Comparison of ENCODE assay signal across 18 cellular contexts in genomic region chr17:8315740-8316217, GRCh38. TPM values are rescaled to one million over a fixed set of nuclear protein-coding genes. Genes with fewer than 3 reads are reported as not detected.
DNase-seq lines count a peak whose midpoint lies in the region; TF ChIP-seq lines count a peak whose summit lies in the region.
"Had no signal": no experiment of that assay in that cellular context is flagged by ENCODE, and none has a peak within 500 bp of the region (broad histone marks: within the 10 kb centered on the region; RNA-seq: fewer than 3 reads in every experiment).

No MANE protein-coding gene starts in this region.

- 10 to 15% methylated on average over 14 to 20 of the region's 26 CpGs for WGBS in mesodermal cell (ENCODE audit: insufficient coverage in 2 of 2), 2 experiments

- H3K36me3 Mint-ChIP-seq in endothelial cell (ENCODE audit: low read depth, unreplicated experiment) = peaks cover 50% of the 10 kb centered on the region
- H3K36me3 Mint-ChIP-seq: natural killer cell treated with Interleukin-12 subunit alpha and Interleukin-12 subunit beta and Interleukin-15 and Interleukin-18, amount 100 ng/mL, for 72 hours had no signal

- H3K27ac Mint-ChIP-seq in endothelial cell (ENCODE audit: unreplicated experiment) = no peak overlapping the region
- H3K27ac Mint-ChIP-seq: natural killer cell treated with Interleukin-12 subunit alpha and Interleukin-12 subunit beta and Interleukin-15 and Interleukin-18, amount 100 ng/mL, for 72 hours; stimulated activated naive CD8-positive, alpha-beta T cell treated with anti-CD3 and anti-CD28 coated beads, Interleukin-15, Interleukin-2, amounts not matched to agents 100 ng/mL and 50 ng/mL, for 24 hours had no signal

- H3K79me2 ChIP-seq in ACC112 (ENCODE audit: control insufficient read depth, insufficient read depth, low read length, unreplicated experiment) = no peaks in the 10 kb centered on the region

- H3K9me3 ChIP-seq in HUES48 (ENCODE audit: control insufficient read depth, insufficient read depth, low read length) (no peaks in the 10 kb centered on the region), mesodermal cell (ENCODE audit: control insufficient read depth, low read length) (no peaks in the 10 kb centered on the region)
- H3K9me3 ChIP-seq: Peyer's patch had no signal

- H3K4me1 ChIP-seq in ACC112 (ENCODE audit: control insufficient read depth, insufficient read depth, low read length, unreplicated experiment) = no peaks in the 10 kb centered on the region
- peaks cover 5% of the 10 kb centered on the region; the same call in 1 of the 2 replicates for H3K4me1 ChIP-seq in HUES48 (ENCODE audit: control insufficient read depth, insufficient read depth, low read length)
- H3K4me1 ChIP-seq in mesodermal cell (ENCODE audit: control insufficient read depth, insufficient read depth, low read length, poor library complexity, severe bottlenecking) = peaks cover 4% of the 10 kb centered on the region
- H3K4me1 ChIP-seq: Peyer's patch had no signal

- H3K9me3 Mint-ChIP-seq in endothelial cell (ENCODE audit: unreplicated experiment) = no peaks in the 10 kb centered on the region
- H3K9me3 Mint-ChIP-seq: natural killer cell treated with Interleukin-12 subunit alpha and Interleukin-12 subunit beta and Interleukin-15 and Interleukin-18, amount 100 ng/mL, for 72 hours; stimulated activated naive CD8-positive, alpha-beta T cell treated with anti-CD3 and anti-CD28 coated beads, Interleukin-15, Interleukin-2, amounts not matched to agents 100 ng/mL and 50 ng/mL, for 24 hours had no signal

- peak overlapping the region; percentile 79 for H3K4me3 Mint-ChIP-seq in endothelial cell (ENCODE audit: unreplicated experiment)
- H3K4me3 Mint-ChIP-seq: natural killer cell treated with Interleukin-12 subunit alpha and Interleukin-12 subunit beta and Interleukin-15 and Interleukin-18, amount 100 ng/mL, for 72 hours; stimulated activated naive CD8-positive, alpha-beta T cell treated with anti-CD3 and anti-CD28 coated beads, Interleukin-15, Interleukin-2, amounts not matched to agents 100 ng/mL and 50 ng/mL, for 24 hours had no signal

- H3K36me3 ChIP-seq in ACC112 (ENCODE audit: insufficient read depth, low read length) (no peaks in the 10 kb centered on the region), HUES48 (ENCODE audit: control insufficient read depth, insufficient read depth, low read length) (no peaks in the 10 kb centered on the region), mesodermal cell (ENCODE audit: control insufficient read depth, insufficient read depth, low read length) (no peaks in the 10 kb centered on the region)
- H3K36me3 ChIP-seq: Peyer's patch had no signal

- DNase-seq in endothelial cell (ENCODE audit: low spot score) (no peak), COR-L47 (lab: John Stamatoyannopoulos, UW) (no peak), KG1 (lab: John Stamatoyannopoulos, UW) (no peak), AG08395 (ENCODE audit: low spot score) (no peak), mesenteric fat pad (ENCODE audit: low spot score) (no peak)
- DNase-seq: AML-193; effector CD8-positive, alpha-beta T cell; KBM-7; NCI-H1436; Peyer's patch had no signal

- peak overlapping the region; percentile 50 for H3K4me3 ChIP-seq in ACC112 (ENCODE audit: low read depth, low read length)
- H3K4me3 ChIP-seq in HUES48 (ENCODE audit: low read depth, low read length) = peak overlapping the region; percentile 81
- peak overlapping the region; percentile 10 for H3K4me3 ChIP-seq in mesodermal cell (ENCODE audit: extremely low read depth, insufficient read depth, low read length, poor library complexity, severe bottlenecking)
- H3K4me3 ChIP-seq: Peyer's patch, skin epidermis had no signal

- H3K27me3 Mint-ChIP-seq in endothelial cell (ENCODE audit: unreplicated experiment) = peaks cover 13% of the 10 kb centered on the region

- H2AFZ ChIP-seq in ACC112 (ENCODE audit: low read length, unreplicated experiment) = no peak overlapping the region

- H3K27ac ChIP-seq in ACC112 (ENCODE audit: low read depth, low read length) (no peak overlapping the region), HUES48 (ENCODE audit: low read depth, low read length) (no peak overlapping the region), mesodermal cell (ENCODE audit: low read depth, low read length, severe bottlenecking) (no peak overlapping the region)
- H3K27ac ChIP-seq: Peyer's patch, skin epidermis had no signal

- H3K4me1 Mint-ChIP-seq in endothelial cell (ENCODE audit: unreplicated experiment) = peaks cover 32% of the 10 kb centered on the region

- H3K27me3 ChIP-seq in ACC112 (ENCODE audit: insufficient read depth, low read length) (peaks cover 69% of the 10 kb centered on the region), HUES48 (ENCODE audit: control insufficient read depth, insufficient read depth, low read length) (peaks cover 30% of the 10 kb centered on the region)

- no peak overlapping the region for H3K9ac ChIP-seq in HUES48 (ENCODE audit: low read depth, low read length)

- no peak for TF ChIP-seq CTCF in endothelial cell (IDR thresholded peaks at IDR 0.05; ENCODE audit: unreplicated experiment)

RNA-seq across cellular contexts. Expression of gene ARHGEF15, which starts 5.7 kb away (rescaled TPM):
- total RNA-seq in endothelial cell (ENCODE audit: unreplicated experiment) (113 TPM), mesenteric fat pad (71.8 TPM)
- polyA plus RNA-seq in mesodermal cell (2013, experiment 1 of 2) = 4.8 TPM
- polyA plus RNA-seq in mesodermal cell (2013, experiment 2 of 2) = 3.7 TPM
- total RNA-seq: natural killer cell treated with Interleukin-12 subunit alpha and Interleukin-12 subunit beta and Interleukin-15 and Interleukin-18, amount 100 ng/mL, for 72 hours had no signal

RNA-seq across cellular contexts. Expression of gene SLC25A35, which starts 20.6 kb away (rescaled TPM):
- 6.9 TPM for total RNA-seq in endothelial cell (ENCODE audit: unreplicated experiment)
- 2.5 TPM for polyA plus RNA-seq in mesodermal cell (2013, experiment 1 of 2)
- polyA plus RNA-seq in mesodermal cell (2013, experiment 2 of 2) = 2.0 TPM
- 3.9 TPM for total RNA-seq in mesenteric fat pad

RNA-seq across cellular contexts. Expression of gene ODF4, which starts 23.9 kb away (rescaled TPM):
- not detected for total RNA-seq in endothelial cell (ENCODE audit: unreplicated experiment)
- polyA plus RNA-seq in mesodermal cell (2013, experiment 1 of 2) = not detected
- polyA plus RNA-seq in mesodermal cell (2013, experiment 2 of 2) = not detected
- total RNA-seq in mesenteric fat pad = not detected
- total RNA-seq: frontal cortex; liver; natural killer cell treated with Interleukin-12 subunit alpha and Interleukin-12 subunit beta and Interleukin-15 and Interleukin-18, amount 100 ng/mL, for 72 hours; Peyer's patch had no signal
- polyA plus RNA-seq: liver had no signal

RNA-seq across cellular contexts. Expression of gene RANGRF, which starts 27.3 kb away (rescaled TPM):
- 22.0 TPM for total RNA-seq in endothelial cell (ENCODE audit: unreplicated experiment)
- polyA plus RNA-seq in mesodermal cell (2013, experiment 1 of 2) = 37.8 TPM
- polyA plus RNA-seq in mesodermal cell (2013, experiment 2 of 2) = 33.6 TPM
- 20.8 TPM for total RNA-seq in mesenteric fat pad

Comparison
In these comparisons a context has a peak if more than half of its experiments do, and no peak if none do; other contexts are left out.
1. H3K4me3 ChIP-seq: peak in every context shown above with its lines; median percentile 81 in HUES48; 50 in ACC112; 10 in mesodermal cell.